ENCODE assay signal across 22 cellular contexts in genomic region chr15:71437919-71438318, GRCh38.
DNase-seq lines count a peak whose midpoint lies in the region; ATAC-seq and TF ChIP-seq lines count a peak whose summit lies in the region.
"Had no signal": no experiment of that assay in that cellular context is flagged by ENCODE, and none has a peak within 500 bp of the region (broad histone marks: within the 10 kb centered on the region; RNA-seq: fewer than 3 reads in every experiment).

No MANE protein-coding gene starts in this region.

- POLR2A ChIA-PET in HEK293T (lab: Yijun Ruan, JAX), result no interaction called here

- intact Hi-C loops in CD14-positive monocyte (cut with micrococcal nuclease), result no loop called here

- CTCF ChIA-PET in HEK293T (lab: Yijun Ruan, JAX), result interaction anchor here (0.9 kb wide), 1 partner anchor 51 kb away, joined by 3 read pairs; no protein-coding TSS in a partner anchor

- H3K27ac ChIP-seq in RWPE2 (ENCODE audit: poor library complexity, severe bottlenecking) (peak overlapping the region; percentile 88), lung (ENCODE audit: low read depth in 1 of 2, low read length in 1 of 2) (peak overlapping the region in 1 of 2 donors; percentile 23)
- H3K27ac ChIP-seq: adrenal gland, C4-2B, uterus had no signal

- H3K27me3 ChIP-seq in RWPE2 (ENCODE audit: insufficient read depth, poor library complexity, severe bottlenecking) (no peaks in the 10 kb centered on the region), lung (ENCODE audit: control insufficient read depth, insufficient read depth) (no peaks in the 10 kb centered on the region)
- H3K27me3 ChIP-seq: adrenal gland, uterus had no signal

- no peaks in the 10 kb centered on the region for H3K36me3 Mint-ChIP-seq in CD14-positive monocyte

- H3K4me1 Mint-ChIP-seq in CD14-positive monocyte, result peaks cover 10% of the 10 kb centered on the region

- peaks cover 3 to 9% (median 5%) of the 10 kb centered on the region in 3 donors for H3K27me3 Mint-ChIP-seq in CD14-positive monocyte (ENCODE audit: low read depth in 3 of 3)

- H3K9me3 ChIP-seq in RWPE2 (ENCODE audit: severe bottlenecking), result no peaks in the 10 kb centered on the region
- no peaks in the 10 kb centered on the region for H3K9me3 ChIP-seq in lung (ENCODE audit: control insufficient read depth in 2 of 2, insufficient read depth in 1 of 2, low read length in 1 of 2)
- H3K9me3 ChIP-seq: adrenal gland, uterus had no signal

- H3K4me3 ChIP-seq in RWPE2 (ENCODE audit: severe bottlenecking) (no peak overlapping the region), lung (no peak overlapping the region)
- H3K4me3 ChIP-seq: adrenal gland, uterus had no signal

- H3K27ac Mint-ChIP-seq in CD14-positive monocyte, result no peak overlapping the region
- H3K27ac Mint-ChIP-seq: activated CD8-positive, alpha-beta T cell treated with anti-CD3 and anti-CD28 coated beads for 36 hours; H9; progenitor cell of endocrine pancreas had no signal

- TF ChIP-seq POLR2A in GM18505 (IDR thresholded peaks at IDR 0.05; ENCODE audit: borderline replicate concordance, extremely low read depth, insufficient read depth, insufficient read length), result no peak

- H3K4me1 ChIP-seq in RWPE2 (ENCODE audit: insufficient read depth, poor library complexity, severe bottlenecking) (peaks cover 40% of the 10 kb centered on the region), lung (ENCODE audit: control insufficient read depth in 2 of 2, insufficient read depth in 2 of 2, low read length in 2 of 2) (peaks cover 0 to 1% of the 10 kb centered on the region in 2 donors)
- H3K4me1 ChIP-seq: adrenal gland, uterus had no signal

- no peak overlapping the region for H3K4me3 Mint-ChIP-seq in CD14-positive monocyte
- H3K4me3 Mint-ChIP-seq: activated CD8-positive, alpha-beta T cell treated with anti-CD3 and anti-CD28 coated beads for 36 hours; H9 had no signal

- peaks cover 0 to 3% (median 0%) of the 10 kb centered on the region in 7 donors for H3K9me3 Mint-ChIP-seq in CD14-positive monocyte
- H3K9me3 Mint-ChIP-seq: H9 had no signal

- no peak for TF ChIP-seq CTCF in CD14-positive monocyte (IDR thresholded peaks at IDR 0.05)
- no peak for TF ChIP-seq CTCF in RWPE2 (IDR thresholded peaks at IDR 0.05; ENCODE audit: poor library complexity, severe bottlenecking)
- TF ChIP-seq CTCF in lung (IDR thresholded peaks at IDR 0.05; ENCODE audit: control extremely low read depth, extremely low read depth), result no peak

- ATAC-seq in RWPE2 (ENCODE audit: low read depth) (peak; percentile 96), lung (ENCODE audit: insufficient read depth, low FRiP score) (peak; percentile 69), GM18505 (IDR thresholded peaks at IDR 0.05; ENCODE audit: unreplicated experiment) (no peak)
- ATAC-seq: activated CD8-positive, alpha-beta T cell treated with anti-CD3 and anti-CD28 coated beads for 36 hours had no signal

- DNase-seq in CD14-positive monocyte (ENCODE audit: low spot score) (peak; percentile 30), HS-27A (ENCODE audit: low read depth) (peak; percentile 80), RWPE2 (ENCODE audit: low spot score) (peak; percentile 85), lung (ENCODE audit: low spot score) (peak; percentile 63), HEK293T (ENCODE audit: extremely low spot score) (no peak), epidermal melanocyte (ENCODE audit: insufficient read length, low spot score) (no peak)
- DNase-seq in central memory CD4-positive, alpha-beta T cell, result no peak
- DNase-seq: activated CD4-positive, CD25-positive, alpha-beta regulatory T cell; activated CD8-positive, alpha-beta T cell treated with anti-CD3 and anti-CD28 coated beads for 36 hours; activated gamma-delta T cell treated with Interleukin-2 at 50 U/mL for 16 hours; adrenal gland; GDM1; H9; NCI-H1105; NCI-H2081 treated with DMSO at 0.1 percent for 48 hours; NCI-H510A; substantia nigra; T1000; uterus had no signal

- H3K36me3 ChIP-seq in RWPE2 (ENCODE audit: low read depth), result peaks cover 33% of the 10 kb centered on the region
- no peaks in the 10 kb centered on the region for H3K36me3 ChIP-seq in lung (ENCODE audit: control insufficient read depth in 2 of 2, insufficient read depth in 2 of 2, low read length in 2 of 2)
- H3K36me3 ChIP-seq: adrenal gland, uterus had no signal

- 78 to 84% methylated on average over 4 of the region's 4 CpGs for WGBS in lung, 2 donors

TF ChIP-seq in HEK293T, 16 proteins besides CTCF, POLR2A, EP300 and RAD21:
- TF ChIP-seq CTBP1 (IDR thresholded peaks at IDR 0.05; ENCODE audit: borderline replicate concordance) (no peak), NFRKB (IDR thresholded peaks at IDR 0.05) (no peak), FOXM1 (IDR thresholded peaks at IDR 0.05; ENCODE audit: borderline replicate concordance) (no peak), SUZ12 (IDR thresholded peaks at IDR 0.05) (no peak), L3MBTL2 (conservative IDR thresholded peaks at IDR 0.05) (no peak), LEF1 (IDR thresholded peaks at IDR 0.05; ENCODE audit: borderline replicate concordance) (no peak), HDGF (IDR thresholded peaks at IDR 0.05; ENCODE audit: borderline replicate concordance) (no peak), BHLHE40 (IDR thresholded peaks at IDR 0.05; ENCODE audit: borderline replicate concordance) (no peak), FOXA1 (IDR thresholded peaks at IDR 0.05) (no peak), TARDBP (IDR thresholded peaks at IDR 0.05) (no peak), ARNT (IDR thresholded peaks at IDR 0.05) (no peak), PKNOX1 (IDR thresholded peaks at IDR 0.05) (no peak), ZNF384 (IDR thresholded peaks at IDR 0.05) (no peak), ELF4 (IDR thresholded peaks at IDR 0.05) (no peak), SP1 (IDR thresholded peaks at IDR 0.05) (no peak), FOXK2 (IDR thresholded peaks at IDR 0.05) (no peak)

Comparison
In these comparisons a context has a peak if more than half of its experiments do, and no peak if none do; other contexts are left out.
1. DNase-seq: peak in CD14-positive monocyte (single experiment), HS-27A (single experiment), RWPE2 (single experiment) and lung (single experiment); none in central memory CD4-positive, alpha-beta T cell (single experiment), HEK293T (single experiment) and epidermal melanocyte (single experiment).